Comparison of ENCODE assay signal across 1 cellular context in genomic region chr17:50832267-50833227, GRCh38.
TF ChIP-seq lines count a peak whose summit lies in the region.

No MANE protein-coding gene starts in this region.

TF ChIP-seq in HEK293, 187 proteins besides CTCF, POLR2A, EP300 and RAD21 (continued from another document):
- TF ChIP-seq ZBTB21 (tag by site-specific recombination; IDR thresholded peaks at IDR 0.05) (no peak), ZNF146 (tag by site-specific recombination; IDR thresholded peaks at IDR 0.05) (no peak), YY2 (tag by site-specific recombination; IDR thresholded peaks at IDR 0.05) (no peak), BCL11B (tag by site-specific recombination; IDR thresholded peaks at IDR 0.05; ENCODE audit: low read depth) (0 out of 2 replicates have a peak, but pooled peaks have one; percentile 36), GFI1B (tag by site-specific recombination; IDR thresholded peaks at IDR 0.05) (no peak), ZNF354C (tag by site-specific recombination; IDR thresholded peaks at IDR 0.05; ENCODE audit: borderline replicate concordance, low read depth) (no peak), ZBTB1 (tag by site-specific recombination; IDR thresholded peaks at IDR 0.05) (no peak), ZFHX2 (tag by site-specific recombination; conservative IDR thresholded peaks at IDR 0.05) (peak; percentile 77), IKZF3 (tag by site-specific recombination; IDR thresholded peaks at IDR 0.05) (no peak), ZNF558 (tag by site-specific recombination; IDR thresholded peaks at IDR 0.05) (no peak), ZNF473 (tag by site-specific recombination; IDR thresholded peaks at IDR 0.05) (no peak), ZNF211 (tag by site-specific recombination; IDR thresholded peaks at IDR 0.05; ENCODE audit: low read depth) (no peak), ZNF433 (tag by site-specific recombination; IDR thresholded peaks at IDR 0.05; ENCODE audit: low read depth) (no peak)
- TF ChIP-seq, protein P1, sequence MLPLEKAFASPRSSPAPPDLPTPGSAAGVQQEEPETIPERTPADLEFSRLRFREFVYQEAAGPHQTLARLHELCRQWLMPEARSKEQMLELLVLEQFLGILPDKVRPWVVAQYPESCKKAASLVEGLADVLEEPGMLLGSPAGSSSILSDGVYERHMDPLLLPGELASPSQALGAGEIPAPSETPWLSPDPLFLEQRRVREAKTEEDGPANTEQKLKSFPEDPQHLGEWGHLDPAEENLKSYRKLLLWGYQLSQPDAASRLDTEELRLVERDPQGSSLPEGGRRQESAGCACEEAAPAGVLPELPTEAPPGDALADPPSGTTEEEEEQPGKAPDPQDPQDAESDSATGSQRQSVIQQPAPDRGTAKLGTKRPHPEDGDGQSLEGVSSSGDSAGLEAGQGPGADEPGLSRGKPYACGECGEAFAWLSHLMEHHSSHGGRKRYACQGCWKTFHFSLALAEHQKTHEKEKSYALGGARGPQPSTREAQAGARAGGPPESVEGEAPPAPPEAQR (tag by site-specific recombination; IDR thresholded peaks at IDR 0.05), result no peak
